ENCODE assay signal across 8 cellular contexts in genomic region chr7:29989257-29989995, GRCh38. TPM values are rescaled to one million over a fixed set of nuclear protein-coding genes. Genes with fewer than 3 reads are reported as not detected.
A peak's percentile ranks its signal among the peaks of the same experiment; 100 is the strongest.
DNase-seq lines count a peak whose midpoint lies in the region; ATAC-seq and TF ChIP-seq lines count a peak whose summit lies in the region.

Gene SCRN1 (minus strand): TSS chr7:29989801. CDS start chr7:29969067, 20,734 bp downstream.

- no peaks in the 10 kb centered on the region for H3K9me3 Mint-ChIP-seq in MCF 10A (ENCODE audit: unreplicated experiment)

- no peaks in the 10 kb centered on the region for H3K36me3 ChIP-seq in iPS-18a (ENCODE audit: control insufficient read depth, low read depth, low read length)

- peak within 1 kb of the TSS; percentile 89 for H3K27ac Mint-ChIP-seq in MCF 10A (ENCODE audit: low read depth, unreplicated experiment)

- peaks cover 4% of the 10 kb centered on the region for H3K9me3 ChIP-seq in iPS-18a (ENCODE audit: control insufficient read depth, low read depth, low read length)

- CTCF ChIA-PET in MCF 10A (lab: Yijun Ruan, JAX): no interaction called here

- H3K27me3 Mint-ChIP-seq in MCF 10A (ENCODE audit: insufficient read depth, unreplicated experiment): no peaks in the 10 kb centered on the region

- no TSS peak for BruUV-seq in MCF 10A (replicated peaks; lab: Mats Ljungman, UMichigan)

- H3K4me3 ChIP-seq in iPS-18a (ENCODE audit: low read length): peak within 1 kb of the TSS; percentile 71

- H3K4me3 Mint-ChIP-seq in MCF 10A (ENCODE audit: unreplicated experiment): peak within 1 kb of the TSS; percentile 64

- H3K36me3 Mint-ChIP-seq in MCF 10A (ENCODE audit: insufficient read depth, unreplicated experiment): no peaks in the 10 kb centered on the region

- peak in 9 of 14 donors; percentile 37 to 80 (median 61) for DNase-seq in C1 segment of cervical spinal cord (lab: John Stamatoyannopoulos, UW)
- peak; percentile 74 for DNase-seq in GM19238 (ENCODE audit: insufficient read length, low spot score)
- peak; percentile 71 for DNase-seq in SK-N-DZ (ENCODE audit: low spot score)
- peak; percentile 4 for DNase-seq in MCF 10A (ENCODE audit: unreplicated experiment)
- peak; percentile 75 for DNase-seq in sciatic nerve (ENCODE audit: low spot score)
- no peak for DNase-seq in central memory CD4-positive, alpha-beta T cell

- peaks cover 24% of the 10 kb centered on the region for H3K27me3 ChIP-seq in iPS-18a (ENCODE audit: control insufficient read depth, insufficient read depth, low read length)

- POLR2A ChIA-PET in MCF 10A (lab: Yijun Ruan, JAX): interaction anchor here (1.0 kb wide), 1 partner anchor 38 kb away, joined by 3 read pairs; no protein-coding TSS in a partner anchor

- H3K4me1 Mint-ChIP-seq in MCF 10A (ENCODE audit: insufficient read depth, unreplicated experiment): peaks cover 22% of the 10 kb centered on the region

- H3K4me1 ChIP-seq in iPS-18a (ENCODE audit: control insufficient read depth, low read depth, low read length): peaks cover 7% of the 10 kb centered on the region

- intact Hi-C loops in MCF 10A (cut with micrococcal nuclease) (no loop called here), sciatic nerve (cut with DNase I) (loop anchor here (10.0 kb wide), 1 partner anchor 65 kb away; no protein-coding TSS in a partner anchor)

- H3K27ac ChIP-seq in iPS-18a (ENCODE audit: low read length): no peak within 1 kb of the TSS

- TF ChIP-seq CTCF in MCF 10A (IDR thresholded peaks at IDR 0.05; ENCODE audit: unreplicated experiment): no peak

- ATAC-seq in HG03439 (IDR thresholded peaks at IDR 0.05; ENCODE audit: unreplicated experiment) (peak; percentile 38), sciatic nerve (peak; percentile 73)

- peak within 1 kb of the TSS; percentile 58 for H3K9ac ChIP-seq in iPS-18a (ENCODE audit: low read length)

RNA-seq across cellular contexts. Expression of gene SCRN1, which starts in this region (rescaled TPM):
- polyA plus RNA-seq in SK-N-DZ (2014; cell fraction: cytosol; rRNA removed): 75.0 and 91.1 TPM in 2 replicates
- polyA plus RNA-seq in SK-N-DZ (2014; cell fraction: nucleus; rRNA removed): 45.7 and 50.0 TPM in 2 replicates
- total RNA-seq in MCF 10A (2022) (30.2 and 36.5 TPM in 2 replicates), sciatic nerve (176 TPM)
